ENCODE assay signal across 8 cellular contexts in the genomic region with DNA sequence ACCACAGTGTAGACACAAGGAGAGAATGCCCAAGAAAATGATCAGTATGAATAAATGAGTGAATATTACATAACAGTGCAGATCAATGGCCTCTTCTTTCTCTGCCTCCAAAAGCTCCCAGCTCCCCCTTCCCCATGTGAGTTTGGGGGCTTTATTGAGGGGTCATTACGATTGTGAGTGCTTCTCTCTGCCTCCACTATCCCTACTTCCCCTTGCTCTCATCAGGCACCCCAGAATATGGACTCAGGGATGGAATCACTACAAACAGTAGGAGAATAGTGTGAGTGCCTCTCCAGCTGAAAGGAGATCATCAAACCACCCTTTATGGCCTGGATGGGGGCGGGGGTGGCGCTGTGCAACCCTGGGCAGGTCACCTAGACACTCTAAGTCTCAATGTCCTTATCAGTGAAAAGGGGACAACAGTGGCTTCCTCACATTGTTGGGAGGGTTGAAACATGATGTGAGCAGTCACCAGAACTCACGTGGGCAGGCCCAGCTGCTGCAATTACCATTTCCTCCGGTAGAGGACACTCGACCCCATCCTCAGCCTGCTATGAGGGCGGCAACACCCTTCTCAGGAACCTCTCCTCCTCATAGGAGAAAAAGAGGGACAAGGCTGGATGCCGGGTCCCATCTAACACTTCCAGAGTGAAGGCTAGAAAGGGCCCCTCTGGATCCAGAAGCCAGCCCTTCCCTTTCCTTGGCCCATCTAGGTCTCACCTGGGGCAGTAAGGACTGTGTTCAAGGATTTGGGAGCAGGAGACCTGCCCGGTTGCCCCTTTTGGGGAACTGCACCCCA.
DNase-seq lines count a peak whose midpoint lies in the region; ATAC-seq and TF ChIP-seq lines count a peak whose summit lies in the region.

No MANE protein-coding gene starts in this region.

- POLR2A ChIA-PET in HEK293T (lab: Yijun Ruan, JAX), result interaction anchor here (0.8 to 2.6 kb wide), 9 partner anchors 24 to 177 kb away, joined by 3 to 10 read pairs (median 3); partner anchors contain the start of genes MLLT6, PSMB3 and RPL23

- ATAC-seq in HG02678 (IDR thresholded peaks at IDR 0.05; ENCODE audit: unreplicated experiment), result no peak

- peak; percentile 63 for DNase-seq in COLO668 (lab: John Stamatoyannopoulos, UW; ENCODE audit: unreplicated experiment)
- peak; percentile 75 for DNase-seq in HEK293T (ENCODE audit: extremely low spot score)
- DNase-seq in NCI-H446 treated with DMSO at 0.1 percent for 48 hours (lab: John Stamatoyannopoulos, UW), result peak; percentile 47
- DNase-seq in activated CD4-positive, alpha-beta T cell treated with anti-CD3 and anti-CD28 coated beads for 1 hour, result peak; percentile 63
- peak; percentile 93 for DNase-seq in cerebellar cortex (ENCODE audit: low spot score)
- peak; percentile 92 for DNase-seq in left kidney (ENCODE audit: low read depth, low spot score)
- DNase-seq in stimulated activated CD4-positive, alpha-beta T cell treated with anti-CD3 and anti-CD28 coated beads, Interleukin-1b, Interleukin-23, amount 100 ng/mL, for 48 hours, result peak; percentile 84

- CTCF ChIA-PET in HEK293T (lab: Yijun Ruan, JAX), result interaction anchor here (0.7 to 2.4 kb wide), 7 partner anchors 14 to 112 kb away, joined by 3 to 11 read pairs (median 4); partner anchors contain the start of gene MLLT6

TF ChIP-seq in HEK293T, 16 proteins besides CTCF, POLR2A, EP300 and RAD21:
- TF ChIP-seq FOXK2 (IDR thresholded peaks at IDR 0.05) (no peak), ZNF384 (IDR thresholded peaks at IDR 0.05) (no peak), SP1 (IDR thresholded peaks at IDR 0.05) (no peak), ARNT (IDR thresholded peaks at IDR 0.05) (no peak), CTBP1 (IDR thresholded peaks at IDR 0.05; ENCODE audit: borderline replicate concordance) (no peak), FOXM1 (IDR thresholded peaks at IDR 0.05; ENCODE audit: borderline replicate concordance) (no peak), FOXA1 (IDR thresholded peaks at IDR 0.05) (no peak), SUZ12 (IDR thresholded peaks at IDR 0.05) (no peak)
